ENCODE assay signal across 8 cellular contexts in the genomic region with DNA sequence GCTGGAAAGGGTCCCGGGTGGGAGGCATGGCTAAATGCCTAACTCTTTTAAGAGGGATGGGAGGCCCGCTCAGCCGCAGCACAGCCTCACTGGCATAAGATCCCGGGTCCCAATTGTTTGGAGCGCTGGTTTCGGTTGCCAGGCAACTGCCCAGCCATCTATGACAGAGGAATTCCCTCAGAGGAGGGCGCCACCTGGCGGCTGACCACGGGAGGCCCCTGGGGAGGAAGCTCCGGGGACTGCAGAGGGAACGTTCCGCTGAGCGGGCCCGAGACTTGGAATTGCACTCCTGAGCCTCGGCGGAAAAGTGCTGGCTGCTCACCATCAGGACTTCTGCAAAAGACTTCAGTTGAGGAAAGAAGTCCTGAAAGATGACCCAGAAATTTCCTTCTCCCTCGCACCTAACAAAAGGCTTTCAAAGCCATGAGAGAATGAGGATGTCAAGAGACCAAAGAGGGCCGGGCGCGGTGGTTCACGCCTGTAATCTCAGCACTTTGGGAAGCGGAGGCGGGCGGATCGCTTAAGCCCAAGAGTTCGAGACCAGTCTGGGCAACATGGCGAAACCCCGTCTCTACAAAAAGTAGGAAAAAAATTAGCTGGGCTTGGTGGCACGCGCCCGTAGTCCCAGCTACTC. TPM values are rescaled to one million over a fixed set of nuclear protein-coding genes. Genes with fewer than 3 reads are reported as not detected.
DNase-seq lines count a peak whose midpoint lies in the region; ATAC-seq and TF ChIP-seq lines count a peak whose summit lies in the region.

No MANE protein-coding gene starts in this region.

- DNase-seq in EL, result peak; percentile 88
- peak; percentile 80 for DNase-seq in HCT116 (ENCODE audit: low read depth, low spot score)
- peak; percentile 90 for DNase-seq in NCI-H1092 treated with DMSO at 0.1 percent for 48 hours (lab: John Stamatoyannopoulos, UW)
- peak; percentile 68 for DNase-seq in SW480 (ENCODE audit: low spot score)
- peak; percentile 70 for DNase-seq in activated naive CD8-positive, alpha-beta T cell treated with anti-CD3 and anti-CD28 coated beads, Interleukin-2, amount 50 U/mL, for 16 hours (ENCODE audit: low read depth, low spot score)
- peak; percentile 90 to 97 (median 94) for DNase-seq in heart left ventricle
- DNase-seq in posterior cingulate gyrus, result peak; percentile 88 to 99 (median 96)
- peak; percentile 87 to 95 for DNase-seq in tibial nerve (ENCODE audit: low spot score in 2 of 2)

- 4 to 10% (median 6%) methylated on average over 27 to 31 of the region's 31 CpGs for WGBS in heart left ventricle, 4 donors
- 7 to 8% methylated on average over 31 of the region's 31 CpGs for WGBS in tibial nerve, 2 donors

- H3K36me3 ChIP-seq in HCT116 (ENCODE audit: control insufficient read depth in 1 of 2, insufficient read depth in 2 of 2, low read length in 2 of 2) (no peaks in the 10 kb centered on the region), heart left ventricle (no peaks in the 10 kb centered on the region), tibial nerve (no peaks in the 10 kb centered on the region)

- no TSS peak for BruUV-seq in HCT116 (replicated peaks; lab: Mats Ljungman, UMichigan)

- RAD21 ChIA-PET in HCT116 (lab: Charles Lee; ENCODE audit: low non-redundant PET in 1 of 2, low total read pairs in 2 of 2, uncharacterized antibody in 2 of 2, unreplicated experiment in 2 of 2), result no interaction called here

- POLR2A ChIA-PET in HCT116 (lab: Charles Lee), result interaction anchor here (1.0 to 3.1 kb wide), 3 partner anchors 10 to 71 kb away, joined by 3 to 21 read pairs (median 4); partner anchors contain the start of gene WDR47

- H4K20me1 ChIP-seq in HCT116 (ENCODE audit: insufficient read depth), result no peaks in the 10 kb centered on the region

- TF ChIP-seq CTCF in HCT116 (IDR thresholded peaks at IDR 0.05 in 2 of 3, conservative IDR thresholded peaks at IDR 0.05 in 1 of 3; ENCODE audit: borderline replicate concordance in 1 of 3, insufficient read depth in 1 of 3, low read depth in 2 of 3, low read length in 2 of 3), result peak; percentile 79 to 96 (median 96)
- peak; percentile 94 to 99 (median 98) for TF ChIP-seq CTCF in heart left ventricle (IDR thresholded peaks at IDR 0.05)
- peak; percentile 91 to 96 (median 95) for TF ChIP-seq CTCF in tibial nerve (IDR thresholded peaks at IDR 0.05)

- peak overlapping the region; percentile 50 for H3K4me2 ChIP-seq in HCT116 (ENCODE audit: low read length)

- peak overlapping the region; percentile 97 for H2AFZ ChIP-seq in HCT116 (ENCODE audit: low read depth, low read length, poor library complexity, severe bottlenecking)

- H3K9me2 ChIP-seq in HCT116 (ENCODE audit: insufficient read depth), result no peaks in the 10 kb centered on the region

- H3K4me1 ChIP-seq in HCT116 (ENCODE audit: control insufficient read depth in 1 of 2, insufficient read depth in 2 of 2, low read length in 2 of 2), result peaks cover 3 to 16% of the 10 kb centered on the region in 2 experiments; a peak in 3 of 4 replicates
- H3K4me1 ChIP-seq in heart left ventricle, result peaks cover 0 to 28% (median 18%) of the 10 kb centered on the region in 12 donors
- H3K4me1 ChIP-seq in tibial nerve, result peaks cover 0 to 27% (median 16%) of the 10 kb centered on the region in 4 donors

- H3K79me2 ChIP-seq in HCT116 (ENCODE audit: insufficient read depth, low read length), result no peaks in the 10 kb centered on the region

- TF ChIP-seq POLR2A in HCT116 (IDR thresholded peaks at IDR 0.05; ENCODE audit: borderline replicate concordance, extremely low read depth, insufficient read depth, insufficient read length) (no peak), heart left ventricle (IDR thresholded peaks at IDR 0.05) (peak in 1 of 2 donors; percentile 13), tibial nerve (IDR thresholded peaks at IDR 0.05) (no peak)

- no peaks in the 10 kb centered on the region for H3K27me3 ChIP-seq in HCT116 (ENCODE audit: insufficient read depth, low read length)
- peaks cover 0 to 42% (median 24%) of the 10 kb centered on the region in 9 donors for H3K27me3 ChIP-seq in heart left ventricle
- H3K27me3 ChIP-seq in tibial nerve, result peaks cover 0 to 23% of the 10 kb centered on the region in 2 donors

- H3K4me3 ChIP-seq in HCT116 (replicated peaks in 1 of 2; ENCODE audit: low read depth in 1 of 2, low read length in 2 of 2), result no peak overlapping the region
- peak overlapping the region in 10 of 12 donors; percentile 4 to 54 (median 40) for H3K4me3 ChIP-seq in heart left ventricle
- H3K4me3 ChIP-seq in tibial nerve, result peak overlapping the region in 3 of 4 donors; percentile 2 to 52 (median 33)

- H3K27ac ChIP-seq in HCT116 (ENCODE audit: low read depth, low read length) (no peak overlapping the region), heart left ventricle (no peak overlapping the region), tibial nerve (peak overlapping the region in 2 of 4 donors; percentile 18 to 65)

- intact Hi-C loops in HCT116 (cut with micrococcal nuclease), result loop anchor here (1.0 to 5.0 kb wide), 3 partner anchors 150 to 600 kb away; partner anchors contain the start of gene CLCC1
- intact Hi-C loops in heart left ventricle (cut with DNase I), result loop anchor here in 8 of 10 donors (2.0 to 10.0 kb wide), 12 partner anchors 70 to 288 kb away; partner anchors contain the start of genes CLCC1 (in 7 of the 8), WDR47 (in 2 of the 8) and SARS1 (in 1 of the 8)
- intact Hi-C loops in posterior cingulate gyrus (cut with DNase I), result loop anchor here (1.0 to 10.0 kb wide), 2 partner anchors 12 to 152 kb away; no protein-coding TSS in a partner anchor

- peak in 1 of 2 donors; percentile 61 for TF ChIP-seq EP300 in tibial nerve (IDR thresholded peaks at IDR 0.05)

- no peak overlapping the region for H3K9ac ChIP-seq in HCT116 (ENCODE audit: low read length)

- ATAC-seq in HCT116 (peak; percentile 97), heart left ventricle (peak; percentile 92 to 98 (median 96))

- H3K9me3 ChIP-seq in HCT116 (ENCODE audit: control insufficient read depth in 1 of 2, insufficient read depth in 1 of 2, low read depth in 1 of 2, low read length in 2 of 2) (no peaks in the 10 kb centered on the region), heart left ventricle (no peaks in the 10 kb centered on the region), tibial nerve (no peaks in the 10 kb centered on the region)

- peak; percentile 82 for TF ChIP-seq RAD21 in HCT116 (IDR thresholded peaks at IDR 0.05; ENCODE audit: low read depth)

- CTCF ChIA-PET in HCT116 (lab: Charles Lee), result interaction anchor here (0.6 to 2.7 kb wide), 26 partner anchors 8 to 1331 kb away, joined by 3 to 18 read pairs (median 3); partner anchors contain the start of genes EEIG2, GPSM2, PRPF38B and TMEM167B

TF ChIP-seq in HCT116, 20 proteins besides CTCF, POLR2A, EP300 and RAD21:
- TF ChIP-seq ATF3 (IDR thresholded peaks at IDR 0.05) (no peak), YY1 (IDR thresholded peaks at IDR 0.05; ENCODE audit: extremely low read depth, insufficient replicate concordance, low read depth, low read length) (peak; percentile 55)

RNA-seq across cellular contexts. Expression of gene ELAPOR1, which starts 1.1 kb away (rescaled TPM):
- total RNA-seq in HCT116 (2021; ENCODE audit: unreplicated experiment) (0.57 TPM), heart left ventricle (under 1 TPM in 7 of 9 donors, not detected in 2; 0.11 to 0.83 (median 0.31) TPM), tibial nerve (under 1 TPM; 0.20 to 0.90 (median 0.32) TPM)
- polyA plus RNA-seq in HCT116 (2012), result 0.14 and 0.25 TPM in 2 replicates
- polyA plus RNA-seq in heart left ventricle, result under 1 TPM; 0.04 to 0.11 TPM

RNA-seq across cellular contexts. Expression of gene TMEM167B, which starts 22.2 kb away (rescaled TPM):
- total RNA-seq in HCT116 (2021; ENCODE audit: unreplicated experiment) (21.4 TPM), heart left ventricle (10 to 100 TPM; 14.1 to 52.9 (median 29.9) TPM), tibial nerve (10 to 100 TPM; 13.5 to 28.2 (median 19.5) TPM)
- 12.7 and 14.2 TPM in 2 replicates for polyA plus RNA-seq in HCT116 (2012)
- polyA plus RNA-seq in heart left ventricle, result 10 to 100 TPM; 10.8 to 27.3 TPM

RNA-seq across cellular contexts. Expression of gene TAF13, which starts 37.0 kb away (rescaled TPM):
- 27.3 TPM for total RNA-seq in HCT116 (2021; ENCODE audit: unreplicated experiment)
- polyA plus RNA-seq in HCT116 (2012), result 11.8 and 13.7 TPM in 2 replicates
- total RNA-seq in heart left ventricle, result 10 to 100 TPM; 34.8 to 72.1 (median 55.4) TPM
- 10 to 100 TPM; 38.1 to 83.9 TPM for polyA plus RNA-seq in heart left ventricle
- 10 to 100 TPM; 11.4 to 30.8 (median 25.9) TPM for total RNA-seq in tibial nerve

Comparison
In these comparisons a context has a peak if more than half of its experiments do, and no peak if none do; other contexts are left out.
1. H3K4me3 ChIP-seq: peak in heart left ventricle (10 of 12) and tibial nerve (3 of 4); none in HCT116 (0 of 2).
2. Peak in every context shown above with its lines, with median percentiles within 50 percentile points of each other: DNase-seq and CTCF ChIP-seq.